7 cellular contexts compared by ENCODE assay signal in genomic region chr11:118572914-118573550, GRCh38. TPM values are rescaled to one million over a fixed set of nuclear protein-coding genes. Genes with fewer than 3 reads are reported as not detected.
DNase-seq lines count a peak whose midpoint lies in the region; ATAC-seq and TF ChIP-seq lines count a peak whose summit lies in the region.

No MANE protein-coding gene starts in this region.

- no peak for TF ChIP-seq RAD21 in HCT116 (IDR thresholded peaks at IDR 0.05; ENCODE audit: low read depth)

- intact Hi-C loops in HCT116 (cut with micrococcal nuclease) (no loop called here), heart right ventricle (cut with DNase I) (loop anchor here in 3 of 10 donors (5.0 to 10.0 kb wide), 2 partner anchors 34 to 212 kb away; partner anchors contain the start of gene PHLDB1 (in 2 of the 3)), prostate gland (cut with DNase I) (no loop called here)

- no peaks in the 10 kb centered on the region for H3K9me3 Mint-ChIP-seq in activated naive CD4-positive, alpha-beta T cell treated with anti-CD3 and anti-CD28 coated beads, Interleukin-2, amount 10 ng/mL, durations not matched to agents 7 days and 5 days

- H3K27ac Mint-ChIP-seq in activated naive CD4-positive, alpha-beta T cell treated with anti-CD3 and anti-CD28 coated beads, Interleukin-2, amount 10 ng/mL, durations not matched to agents 7 days and 5 days = peak overlapping the region; percentile 96

- H3K27me3 ChIP-seq in HCT116 (ENCODE audit: insufficient read depth, low read length) = no peaks in the 10 kb centered on the region
- no peaks in the 10 kb centered on the region for H3K27me3 ChIP-seq in heart right ventricle
- H3K27me3 ChIP-seq in prostate gland (replicated peaks; ENCODE audit: insufficient read depth) = no peaks in the 10 kb centered on the region

- TF ChIP-seq POLR2A in HCT116 (IDR thresholded peaks at IDR 0.05; ENCODE audit: borderline replicate concordance, extremely low read depth, insufficient read depth, insufficient read length) (no peak), prostate gland (IDR thresholded peaks at IDR 0.05) (no peak)

- peaks cover 51% of the 10 kb centered on the region for H3K4me1 Mint-ChIP-seq in activated naive CD4-positive, alpha-beta T cell treated with anti-CD3 and anti-CD28 coated beads, Interleukin-2, amount 10 ng/mL, durations not matched to agents 7 days and 5 days

- POLR2A ChIA-PET in HCT116 (lab: Charles Lee) = interaction anchor here (0.7 kb wide), 1 partner anchor 793 kb away, joined by 5 read pairs; no protein-coding TSS in a partner anchor

- no peaks in the 10 kb centered on the region for H3K27me3 Mint-ChIP-seq in activated naive CD4-positive, alpha-beta T cell treated with anti-CD3 and anti-CD28 coated beads, Interleukin-2, amount 10 ng/mL, durations not matched to agents 7 days and 5 days

- H3K4me1 ChIP-seq in HCT116 (ENCODE audit: control insufficient read depth in 1 of 2, insufficient read depth in 2 of 2, low read length in 2 of 2) (peaks cover 5 to 23% of the 10 kb centered on the region in 2 experiments), heart right ventricle (peaks cover 7 to 60% (median 46%) of the 10 kb centered on the region in 9 donors), prostate gland (replicated peaks) (no peaks in the 10 kb centered on the region)

- peak overlapping the region; percentile 99 for H3K4me3 Mint-ChIP-seq in activated naive CD4-positive, alpha-beta T cell treated with anti-CD3 and anti-CD28 coated beads, Interleukin-2, amount 10 ng/mL, durations not matched to agents 7 days and 5 days

- RAD21 ChIA-PET in HCT116 (lab: Charles Lee; ENCODE audit: low non-redundant PET in 1 of 2, low total read pairs in 2 of 2, uncharacterized antibody in 2 of 2, unreplicated experiment in 2 of 2) = no interaction called here

- peak overlapping the region; percentile 97 for H3K9ac ChIP-seq in HCT116 (ENCODE audit: low read length)

- CTCF ChIA-PET in HCT116 (lab: Charles Lee) = interaction anchor here (1.3 kb wide), 1 partner anchor 22 kb away, joined by 4 read pairs; no protein-coding TSS in a partner anchor
- CTCF ChIA-PET in activated naive CD4-positive, alpha-beta T cell treated with anti-CD3 and anti-CD28 coated beads, Interleukin-2, amount 10 ng/mL, durations not matched to agents 7 days and 5 days (lab: Charles Lee) = interaction anchor here (1.0 to 1.3 kb wide), 3 partner anchors 19 to 39 kb away, joined by 3 read pairs; no protein-coding TSS in a partner anchor

- H3K36me3 Mint-ChIP-seq in activated naive CD4-positive, alpha-beta T cell treated with anti-CD3 and anti-CD28 coated beads, Interleukin-2, amount 10 ng/mL, durations not matched to agents 7 days and 5 days = peaks cover 29% of the 10 kb centered on the region

- 2% methylated on average over 12 of the region's 12 CpGs for WGBS in heart right ventricle, 2 donors
- 3% methylated on average over 12 of the region's 12 CpGs for WGBS in prostate gland

- H3K27ac ChIP-seq in HCT116 (ENCODE audit: low read depth, low read length) = peak overlapping the region; percentile 94
- H3K27ac ChIP-seq in heart right ventricle = peak overlapping the region; percentile 90 to 100 (median 98)
- peak overlapping the region; percentile 97 to 99 for H3K27ac ChIP-seq in prostate gland

- peaks cover 6% of the 10 kb centered on the region; the same call in 1 of the 2 replicates for H4K20me1 ChIP-seq in HCT116 (ENCODE audit: insufficient read depth)

- H3K9me2 ChIP-seq in HCT116 (ENCODE audit: insufficient read depth) = no peaks in the 10 kb centered on the region

- H3K9me3 ChIP-seq in HCT116 (ENCODE audit: control insufficient read depth in 1 of 2, insufficient read depth in 1 of 2, low read depth in 1 of 2, low read length in 2 of 2) (no peaks in the 10 kb centered on the region), heart right ventricle (no peaks in the 10 kb centered on the region), prostate gland (no peaks in the 10 kb centered on the region)

- H3K4me3 ChIP-seq in HCT116 (replicated peaks in 1 of 2; ENCODE audit: low read depth in 1 of 2, low read length in 2 of 2) (peak overlapping the region; percentile 97 to 99), heart right ventricle (peak overlapping the region; percentile 88 to 99 (median 97)), prostate gland (peak overlapping the region; percentile 91 to 92)

- H3K36me3 ChIP-seq in HCT116 (ENCODE audit: control insufficient read depth in 1 of 2, insufficient read depth in 2 of 2, low read length in 2 of 2) (no peaks in the 10 kb centered on the region), heart right ventricle (peaks cover 0 to 12% (median 0%) of the 10 kb centered on the region in 9 donors), prostate gland (no peaks in the 10 kb centered on the region)

- H3K4me2 ChIP-seq in HCT116 (ENCODE audit: low read length) = peak overlapping the region; percentile 82

- ATAC-seq in HCT116 = peak; percentile 41
- peak; percentile 16 to 49 (median 30) for ATAC-seq in heart right ventricle

- no TSS peak for BruUV-seq in HCT116 (replicated peaks; lab: Mats Ljungman, UMichigan)

- H2AFZ ChIP-seq in HCT116 (ENCODE audit: low read depth, low read length, poor library complexity, severe bottlenecking) = no peak overlapping the region

- peaks cover 58% of the 10 kb centered on the region for H3K79me2 ChIP-seq in HCT116 (ENCODE audit: insufficient read depth, low read length)

- no peak for TF ChIP-seq CTCF in GM10266 (IDR thresholded peaks at IDR 0.05; ENCODE audit: control insufficient read depth, insufficient read depth, low read depth, missing control alignments)
- TF ChIP-seq CTCF in HCT116 (IDR thresholded peaks at IDR 0.05 in 2 of 3, conservative IDR thresholded peaks at IDR 0.05 in 1 of 3; ENCODE audit: borderline replicate concordance in 1 of 3, insufficient read depth in 1 of 3, low read depth in 2 of 3, low read length in 2 of 3) = no peak
- TF ChIP-seq CTCF in heart right ventricle (IDR thresholded peaks at IDR 0.05) = no peak
- TF ChIP-seq CTCF in prostate gland (IDR thresholded peaks at IDR 0.05) = no peak

- DNase-seq in GM10266 (ENCODE audit: extremely low spot score) (peak; percentile 20), HCT116 (ENCODE audit: low read depth, low spot score) (peak; percentile 8), NCI-H226 (peak; percentile 32), heart right ventricle (no peak), prostate gland (ENCODE audit: low spot score) (peak; percentile 11), NCI-H1694 treated with DMSO at 0.1 percent for 48 hours (lab: John Stamatoyannopoulos, UW) (no peak)
- peak; percentile 32 for DNase-seq in activated naive CD4-positive, alpha-beta T cell treated with anti-CD3 and anti-CD28 coated beads, Interleukin-2, amount 10 ng/mL, durations not matched to agents 7 days and 5 days

TF ChIP-seq in HCT116, 20 proteins besides CTCF, POLR2A, EP300 and RAD21:
- TF ChIP-seq SIN3A (IDR thresholded peaks at IDR 0.05; ENCODE audit: low read depth) (peak; percentile 44; the same call in 1 of the 2 replicates), EZH2phosphoT487 (IDR thresholded peaks at IDR 0.05; ENCODE audit: borderline replicate concordance) (no peak)

RNA-seq across cellular contexts. Expression of gene ARCN1, which starts 0.8 kb away (rescaled TPM):
- total RNA-seq in HCT116 (2021; ENCODE audit: unreplicated experiment) (147 TPM), heart right ventricle (100 to 1,000 TPM in 4 of 10 donors, 10 to 100 TPM in 6; 84.8 to 122 (median 98.3) TPM), prostate gland (100 to 1,000 TPM; 108 to 132 TPM)
- 102 and 105 TPM in 2 replicates for polyA plus RNA-seq in HCT116 (2012)
- 10 to 100 TPM; 48.8 to 88.1 TPM for polyA plus RNA-seq in heart right ventricle

RNA-seq across cellular contexts. Expression of gene IFT46, which starts 7.3 kb away (rescaled TPM):
- 12.1 TPM for total RNA-seq in HCT116 (2021; ENCODE audit: unreplicated experiment)
- 8.6 and 12.5 TPM in 2 replicates for polyA plus RNA-seq in HCT116 (2012)
- 10 to 100 TPM; 14.0 to 23.4 (median 20.5) TPM for total RNA-seq in heart right ventricle
- polyA plus RNA-seq in heart right ventricle = 10 to 100 TPM; 22.2 to 23.0 TPM
- total RNA-seq in prostate gland = 10 to 100 TPM; 38.9 to 48.4 TPM

RNA-seq across cellular contexts. Expression of gene PHLDB1, which starts 34.4 kb away (rescaled TPM):
- total RNA-seq in HCT116 (2021; ENCODE audit: unreplicated experiment) (36.2 TPM), heart right ventricle (100 to 1,000 TPM in 9 of 10 donors, 10 to 100 TPM in 1; 81.9 to 125 (median 114) TPM), prostate gland (100 to 1,000 TPM in 1 of 2 donors, 10 to 100 TPM in 1; 74.5 to 113 TPM)
- polyA plus RNA-seq in HCT116 (2012) = 19.1 and 21.7 TPM in 2 replicates
- 100 to 1,000 TPM in 1 of 2 donors, 10 to 100 TPM in 1; 74.9 to 259 TPM for polyA plus RNA-seq in heart right ventricle

RNA-seq across cellular contexts. Expression of gene TMEM25, which starts 42.0 kb away (rescaled TPM):
- total RNA-seq in HCT116 (2021; ENCODE audit: unreplicated experiment) (27.0 TPM), heart right ventricle (10 to 100 TPM; 10.2 to 16.2 (median 11.5) TPM), prostate gland (10 to 100 TPM; 52.4 to 64.2 TPM)
- 21.8 and 26.5 TPM in 2 replicates for polyA plus RNA-seq in HCT116 (2012)
- polyA plus RNA-seq in heart right ventricle = 1 to 10 TPM; 3.9 to 9.3 TPM

RNA-seq across cellular contexts. Expression of gene TTC36, which starts 45.8 kb away (rescaled TPM):
- total RNA-seq in HCT116 (2021; ENCODE audit: unreplicated experiment) = 0.47 TPM
- polyA plus RNA-seq in HCT116 (2012) = 0.24 and 0.42 TPM in 2 replicates
- total RNA-seq in heart right ventricle = 1 to 10 TPM in 1 of 10 donors, under 1 TPM in 6, not detected in 3; 0.28 to 1.8 (median 0.49) TPM
- under 1 TPM in 1 of 2 donors, not detected in 1; 0.16 TPM for polyA plus RNA-seq in heart right ventricle
- total RNA-seq in prostate gland = 1 to 10 TPM; 3.1 to 7.7 TPM

Comparison
In these comparisons a context has a peak if more than half of its experiments do, and no peak if none do; other contexts are left out.
1. DNase-seq: peak in GM10266 (single experiment), HCT116 (single experiment), NCI-H226 (single experiment), activated naive CD4-positive, alpha-beta T cell treated with anti-CD3 and anti-CD28 coated beads, Interleukin-2, amount 10 ng/mL, durations not matched to agents 7 days and 5 days (single experiment) and prostate gland (single experiment); none in heart right ventricle (0 of 2) and NCI-H1694 treated with DMSO at 0.1 percent for 48 hours (single experiment).
2. Peak in every context shown above with its lines, with median percentiles within 50 percentile points of each other: H3K27ac ChIP-seq and H3K4me3 ChIP-seq.